In the genomic region with DNA sequence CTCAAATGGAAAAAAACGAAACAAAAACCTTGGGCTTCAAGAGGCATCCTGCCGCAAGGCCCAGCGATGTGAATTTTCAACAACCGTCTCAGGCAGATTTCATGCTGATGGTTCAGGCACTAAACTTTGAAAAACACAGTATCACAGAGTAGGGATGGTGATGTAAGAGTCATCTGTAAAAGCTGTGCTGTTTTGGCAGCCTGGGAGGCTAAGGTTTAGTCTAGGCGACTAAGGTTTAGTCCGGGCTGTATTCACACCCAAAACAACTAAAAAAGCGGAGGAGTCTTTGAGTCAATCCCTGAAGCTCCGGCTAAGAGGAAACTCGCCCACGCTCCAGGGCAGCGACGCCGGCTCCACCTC, we compare ENCODE assay signal across 1 cellular context.
TF ChIP-seq lines count a peak whose summit lies in the region.

No MANE protein-coding gene starts in this region.

TF ChIP-seq in SK-N-SH treated with all-trans-retinoic acid at 6 μM for 48 hours, 23 proteins besides CTCF, POLR2A, EP300 and RAD21 (continued from another document):
- TF ChIP-seq, protein P1, sequence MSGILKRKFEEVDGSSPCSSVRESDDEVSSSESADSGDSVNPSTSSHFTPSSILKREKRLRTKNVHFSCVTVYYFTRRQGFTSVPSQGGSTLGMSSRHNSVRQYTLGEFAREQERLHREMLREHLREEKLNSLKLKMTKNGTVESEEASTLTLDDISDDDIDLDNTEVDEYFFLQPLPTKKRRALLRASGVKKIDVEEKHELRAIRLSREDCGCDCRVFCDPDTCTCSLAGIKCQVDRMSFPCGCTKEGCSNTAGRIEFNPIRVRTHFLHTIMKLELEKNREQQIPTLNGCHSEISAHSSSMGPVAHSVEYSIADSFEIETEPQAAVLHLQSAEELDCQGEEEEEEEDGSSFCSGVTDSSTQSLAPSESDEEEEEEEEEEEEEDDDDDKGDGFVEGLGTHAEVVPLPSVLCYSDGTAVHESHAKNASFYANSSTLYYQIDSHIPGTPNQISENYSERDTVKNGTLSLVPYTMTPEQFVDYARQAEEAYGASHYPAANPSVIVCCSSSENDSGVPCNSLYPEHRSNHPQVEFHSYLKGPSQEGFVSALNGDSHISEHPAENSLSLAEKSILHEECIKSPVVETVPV (CRISPR knock-in tag; IDR thresholded peaks at IDR 0.05), result no peak
- no peak for TF ChIP-seq ZFP3 (CRISPR knock-in tag; IDR thresholded peaks at IDR 0.05)
- TF ChIP-seq ISL1 (CRISPR knock-in tag; IDR thresholded peaks at IDR 0.05), result no peak
- no peak for TF ChIP-seq ZNF565 (CRISPR knock-in tag; conservative IDR thresholded peaks at IDR 0.05; ENCODE audit: low read depth)
- TF ChIP-seq RARB (CRISPR knock-in tag; IDR thresholded peaks at IDR 0.05), result no peak
- TF ChIP-seq, protein P2, sequence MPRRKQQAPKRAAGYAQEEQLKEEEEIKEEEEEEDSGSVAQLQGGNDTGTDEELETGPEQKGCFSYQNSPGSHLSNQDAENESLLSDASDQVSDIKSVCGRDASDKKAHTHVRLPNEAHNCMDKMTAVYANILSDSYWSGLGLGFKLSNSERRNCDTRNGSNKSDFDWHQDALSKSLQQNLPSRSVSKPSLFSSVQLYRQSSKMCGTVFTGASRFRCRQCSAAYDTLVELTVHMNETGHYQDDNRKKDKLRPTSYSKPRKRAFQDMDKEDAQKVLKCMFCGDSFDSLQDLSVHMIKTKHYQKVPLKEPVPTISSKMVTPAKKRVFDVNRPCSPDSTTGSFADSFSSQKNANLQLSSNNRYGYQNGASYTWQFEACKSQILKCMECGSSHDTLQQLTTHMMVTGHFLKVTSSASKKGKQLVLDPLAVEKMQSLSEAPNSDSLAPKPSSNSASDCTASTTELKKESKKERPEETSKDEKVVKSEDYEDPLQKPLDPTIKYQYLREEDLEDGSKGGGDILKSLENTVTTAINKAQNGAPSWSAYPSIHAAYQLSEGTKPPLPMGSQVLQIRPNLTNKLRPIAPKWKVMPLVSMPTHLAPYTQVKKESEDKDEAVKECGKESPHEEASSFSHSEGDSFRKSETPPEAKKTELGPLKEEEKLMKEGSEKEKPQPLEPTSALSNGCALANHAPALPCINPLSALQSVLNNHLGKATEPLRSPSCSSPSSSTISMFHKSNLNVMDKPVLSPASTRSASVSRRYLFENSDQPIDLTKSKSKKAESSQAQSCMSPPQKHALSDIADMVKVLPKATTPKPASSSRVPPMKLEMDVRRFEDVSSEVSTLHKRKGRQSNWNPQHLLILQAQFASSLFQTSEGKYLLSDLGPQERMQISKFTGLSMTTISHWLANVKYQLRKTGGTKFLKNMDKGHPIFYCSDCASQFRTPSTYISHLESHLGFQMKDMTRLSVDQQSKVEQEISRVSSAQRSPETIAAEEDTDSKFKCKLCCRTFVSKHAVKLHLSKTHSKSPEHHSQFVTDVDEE (CRISPR knock-in tag; IDR thresholded peaks at IDR 0.05), result no peak
- TF ChIP-seq TCF4 (CRISPR knock-in tag; IDR thresholded peaks at IDR 0.05; ENCODE audit: borderline replicate concordance), result no peak
